ENCODE assay signal across 1 cellular context in genomic region chr2:196639180-196640030, GRCh38.
TF ChIP-seq lines count a peak whose summit lies in the region.

Gene CCDC150, plus strand, starts transcription at chr2:196639715. Its CDS starts 52 bp downstream, at chr2:196639767.

TF ChIP-seq in HEK293, 187 proteins besides CTCF, POLR2A, EP300 and RAD21 (continued from another document):
- TF ChIP-seq PRDM10 (tag by site-specific recombination; IDR thresholded peaks at IDR 0.05) (peak; percentile 60), MEIS1 (CRISPR knock-in tag; IDR thresholded peaks at IDR 0.05; ENCODE audit: borderline replicate concordance) (no peak), ZNF157 (tag by site-specific recombination; IDR thresholded peaks at IDR 0.05) (no peak), ZNF473 (tag by site-specific recombination; IDR thresholded peaks at IDR 0.05) (no peak), ZNF596 (tag by site-specific recombination; IDR thresholded peaks at IDR 0.05) (no peak), ZNF548 (tag by site-specific recombination; IDR thresholded peaks at IDR 0.05) (no peak), KLF7 (tag by site-specific recombination; IDR thresholded peaks at IDR 0.05; ENCODE audit: borderline replicate concordance) (no peak), ZBTB8A (tag by site-specific recombination; IDR thresholded peaks at IDR 0.05) (peak; percentile 40; the same call in 1 of the 2 replicates), ZNF660 (tag by site-specific recombination; IDR thresholded peaks at IDR 0.05) (no peak), ZNF266 (tag by site-specific recombination; IDR thresholded peaks at IDR 0.05; ENCODE audit: low read depth) (no peak), ZNF433 (tag by site-specific recombination; IDR thresholded peaks at IDR 0.05; ENCODE audit: low read depth) (no peak), ZNF449 (tag by site-specific recombination; IDR thresholded peaks at IDR 0.05) (no peak), ZEB2 (tag by site-specific recombination; IDR thresholded peaks at IDR 0.05) (peak; percentile 42; the same call in 1 of the 2 replicates), ZFP69B (tag by site-specific recombination; IDR thresholded peaks at IDR 0.05) (no peak; the same call in 1 of the 2 replicates), ZNF24 (tag by site-specific recombination; IDR thresholded peaks at IDR 0.05) (no peak; the same call in 1 of the 2 replicates), ZNF571 (tag by site-specific recombination; IDR thresholded peaks at IDR 0.05) (no peak), ZNF426 (tag by site-specific recombination; IDR thresholded peaks at IDR 0.05) (no peak), YY1 (tag by site-specific recombination; IDR thresholded peaks at IDR 0.05) (peak; percentile 83), ZNF2 (tag by site-specific recombination; IDR thresholded peaks at IDR 0.05) (no peak; the same call in 1 of the 2 replicates), WT1 (tag by site-specific recombination; IDR thresholded peaks at IDR 0.05) (no peak), PATZ1 (tag by site-specific recombination; IDR thresholded peaks at IDR 0.05) (peak; percentile 23; the same call in 1 of the 2 replicates), EGR2 (tag by site-specific recombination; IDR thresholded peaks at IDR 0.05; ENCODE audit: low read depth) (no peak), ZNF776 (tag by site-specific recombination; IDR thresholded peaks at IDR 0.05; ENCODE audit: borderline replicate concordance) (no peak), ZFHX2 (tag by site-specific recombination; conservative IDR thresholded peaks at IDR 0.05) (no peak), SALL2 (tag by site-specific recombination; IDR thresholded peaks at IDR 0.05; ENCODE audit: borderline replicate concordance) (no peak), REPIN1 (tag by site-specific recombination; IDR thresholded peaks at IDR 0.05; ENCODE audit: low read depth) (no peak), ZNF626 (tag by site-specific recombination; IDR thresholded peaks at IDR 0.05) (no peak), RBAK (tag by site-specific recombination; IDR thresholded peaks at IDR 0.05) (no peak), GLI4 (tag by site-specific recombination; IDR thresholded peaks at IDR 0.05) (no peak), HIC1 (tag by site-specific recombination; IDR thresholded peaks at IDR 0.05) (no peak), ZNF701 (tag by site-specific recombination; IDR thresholded peaks at IDR 0.05) (no peak)
- TF ChIP-seq, protein P1, sequence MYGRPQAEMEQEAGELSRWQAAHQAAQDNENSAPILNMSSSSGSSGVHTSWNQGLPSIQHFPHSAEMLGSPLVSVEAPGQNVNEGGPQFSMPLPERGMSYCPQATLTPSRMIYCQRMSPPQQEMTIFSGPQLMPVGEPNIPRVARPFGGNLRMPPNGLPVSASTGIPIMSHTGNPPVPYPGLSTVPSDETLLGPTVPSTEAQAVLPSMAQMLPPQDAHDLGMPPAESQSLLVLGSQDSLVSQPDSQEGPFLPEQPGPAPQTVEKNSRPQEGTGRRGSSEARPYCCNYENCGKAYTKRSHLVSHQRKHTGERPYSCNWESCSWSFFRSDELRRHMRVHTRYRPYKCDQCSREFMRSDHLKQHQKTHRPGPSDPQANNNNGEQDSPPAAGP (tag by site-specific recombination; IDR thresholded peaks at IDR 0.05), result no peak
- TF ChIP-seq, protein P2, sequence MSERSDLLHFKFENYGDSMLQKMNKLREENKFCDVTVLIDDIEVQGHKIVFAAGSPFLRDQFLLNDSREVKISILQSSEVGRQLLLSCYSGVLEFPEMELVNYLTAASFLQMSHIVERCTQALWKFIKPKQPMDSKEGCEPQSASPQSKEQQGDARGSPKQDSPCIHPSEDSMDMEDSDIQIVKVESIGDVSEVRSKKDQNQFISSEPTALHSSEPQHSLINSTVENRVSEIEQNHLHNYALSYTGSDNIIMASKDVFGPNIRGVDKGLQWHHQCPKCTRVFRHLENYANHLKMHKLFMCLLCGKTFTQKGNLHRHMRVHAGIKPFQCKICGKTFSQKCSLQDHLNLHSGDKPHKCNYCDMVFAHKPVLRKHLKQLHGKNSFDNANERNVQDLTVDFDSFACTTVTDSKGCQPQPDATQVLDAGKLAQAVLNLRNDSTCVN (tag by site-specific recombination; optimal IDR thresholded peaks at IDR 0.05), result peak; percentile 68
